In genomic region chr21:32303385-32303784, GRCh38 we compare ENCODE assay signal across 19 cellular contexts. TPM values are rescaled to one million over a fixed set of nuclear protein-coding genes. Genes with fewer than 3 reads are reported as not detected.
DNase-seq lines count a peak whose midpoint lies in the region; ATAC-seq and TF ChIP-seq lines count a peak whose summit lies in the region.
"Had no signal": no experiment of that assay in that cellular context is flagged by ENCODE, and none has a peak within 500 bp of the region (broad histone marks: within the 10 kb centered on the region; RNA-seq: fewer than 3 reads in every experiment).

No MANE protein-coding gene starts in this region.

- no peaks in the 10 kb centered on the region for H3K9me3 Mint-ChIP-seq in activated CD8-positive, alpha-beta memory T cell treated with anti-CD3 and anti-CD28 coated beads, Interleukin-2, amount 10 ng/mL, durations not matched to agents 7 days and 5 days (ENCODE audit: low read depth)
- H3K9me3 Mint-ChIP-seq in activated naive CD8-positive, alpha-beta T cell treated with anti-CD3 and anti-CD28 coated beads, Interleukin-2, amount 10 ng/mL, durations not matched to agents 7 days and 5 days: no peaks in the 10 kb centered on the region
- no peaks in the 10 kb centered on the region for H3K9me3 Mint-ChIP-seq in activated naive CD8-positive, alpha-beta T cell treated with anti-CD3 and anti-CD28 coated beads, Interleukin-2, amount 50 U/mL, for 24 hours
- no peaks in the 10 kb centered on the region for H3K9me3 Mint-ChIP-seq in neural crest cell
- H3K9me3 Mint-ChIP-seq: CD4-positive, alpha-beta T cell; CD8-positive, alpha-beta T cell had no signal

- H3K9me3 ChIP-seq in HEK293 (ENCODE audit: control insufficient read depth, insufficient read depth, low read depth, low read length): no peaks in the 10 kb centered on the region
- H3K9me3 ChIP-seq: BE2C, BLaER1, Caco-2 had no signal

- no peak for ATAC-seq in activated CD8-positive, alpha-beta memory T cell treated with anti-CD3 and anti-CD28 coated beads, Interleukin-2, amount 10 ng/mL, durations not matched to agents 7 days and 5 days
- ATAC-seq in activated naive CD8-positive, alpha-beta T cell treated with anti-CD3 and anti-CD28 coated beads, Interleukin-2, amount 10 ng/mL, durations not matched to agents 7 days and 5 days (ENCODE audit: low read depth): no peak
- no peak for ATAC-seq in activated naive CD8-positive, alpha-beta T cell treated with anti-CD3 and anti-CD28 coated beads, Interleukin-2, amount 50 U/mL, for 24 hours
- ATAC-seq: CD8-positive, alpha-beta T cell had no signal

- H3K4me1 Mint-ChIP-seq in activated CD8-positive, alpha-beta memory T cell treated with anti-CD3 and anti-CD28 coated beads, Interleukin-2, amount 10 ng/mL, durations not matched to agents 7 days and 5 days: peaks cover 5% of the 10 kb centered on the region
- no peaks in the 10 kb centered on the region for H3K4me1 Mint-ChIP-seq in activated naive CD8-positive, alpha-beta T cell treated with anti-CD3 and anti-CD28 coated beads, Interleukin-2, amount 10 ng/mL, durations not matched to agents 7 days and 5 days
- peaks cover 1% of the 10 kb centered on the region for H3K4me1 Mint-ChIP-seq in activated naive CD8-positive, alpha-beta T cell treated with anti-CD3 and anti-CD28 coated beads, Interleukin-2, amount 50 U/mL, for 24 hours
- H3K4me1 Mint-ChIP-seq in neural crest cell: peaks cover 12% of the 10 kb centered on the region

- H3K27ac ChIP-seq in HEK293 (ENCODE audit: extremely low read depth, low read depth, low read length): no peak overlapping the region
- H3K27ac ChIP-seq: BLaER1, C4-2B had no signal

- H3K4me3 ChIP-seq in HEK293 (ENCODE audit: low read depth, low read length): no peak overlapping the region
- H3K4me3 ChIP-seq: BLaER1 had no signal

- H3K4me3 Mint-ChIP-seq in activated CD8-positive, alpha-beta memory T cell treated with anti-CD3 and anti-CD28 coated beads, Interleukin-2, amount 10 ng/mL, durations not matched to agents 7 days and 5 days: no peak overlapping the region
- H3K4me3 Mint-ChIP-seq in activated naive CD8-positive, alpha-beta T cell treated with anti-CD3 and anti-CD28 coated beads, Interleukin-2, amount 10 ng/mL, durations not matched to agents 7 days and 5 days: no peak overlapping the region
- H3K4me3 Mint-ChIP-seq in activated naive CD8-positive, alpha-beta T cell treated with anti-CD3 and anti-CD28 coated beads, Interleukin-2, amount 50 U/mL, for 24 hours: no peak overlapping the region
- H3K4me3 Mint-ChIP-seq in neural crest cell: no peak overlapping the region
- H3K4me3 Mint-ChIP-seq: CD4-positive, alpha-beta T cell; CD8-positive, alpha-beta T cell had no signal

- CTCF ChIA-PET in activated CD8-positive, alpha-beta memory T cell treated with anti-CD3 and anti-CD28 coated beads, Interleukin-2, amount 10 ng/mL, durations not matched to agents 7 days and 5 days (lab: Charles Lee): no interaction called here
- CTCF ChIA-PET in HEK293 (lab: Yijun Ruan, JAX): interaction anchor here (0.7 kb wide), 1 partner anchor 9 kb away, joined by 4 read pairs; no protein-coding TSS in a partner anchor

- POLR2A ChIA-PET in activated naive CD8-positive, alpha-beta T cell treated with anti-CD3 and anti-CD28 coated beads, Interleukin-2, amount 10 ng/mL, durations not matched to agents 7 days and 5 days (lab: Charles Lee): no interaction called here
- POLR2A ChIA-PET in HEK293 (lab: Yijun Ruan, JAX): no interaction called here

- peaks cover 0 to 28% of the 10 kb centered on the region in 2 experiments; a peak in 2 of 3 replicates for H3K36me3 ChIP-seq in HEK293 (ENCODE audit: control insufficient read depth in 2 of 2, insufficient read depth in 1 of 2, low read length in 2 of 2)

- TF ChIP-seq CTCF in HEK293 (tag by site-specific recombination; IDR thresholded peaks at IDR 0.05) (no peak), neural crest cell (conservative IDR thresholded peaks at IDR 0.05) (no peak)

- intact Hi-C loops in posterior vena cava (cut with DNase I): no loop called here

- H3K27ac Mint-ChIP-seq in activated CD8-positive, alpha-beta memory T cell treated with anti-CD3 and anti-CD28 coated beads, Interleukin-2, amount 10 ng/mL, durations not matched to agents 7 days and 5 days: no peak overlapping the region
- peak overlapping the region; percentile 71 for H3K27ac Mint-ChIP-seq in activated naive CD8-positive, alpha-beta T cell treated with anti-CD3 and anti-CD28 coated beads, Interleukin-2, amount 10 ng/mL, durations not matched to agents 7 days and 5 days
- no peak overlapping the region for H3K27ac Mint-ChIP-seq in activated naive CD8-positive, alpha-beta T cell treated with anti-CD3 and anti-CD28 coated beads, Interleukin-2, amount 50 U/mL, for 24 hours
- peak overlapping the region; percentile 69 for H3K27ac Mint-ChIP-seq in neural crest cell (ENCODE audit: unreplicated experiment)
- H3K27ac Mint-ChIP-seq: CD4-positive, alpha-beta T cell; CD8-positive, alpha-beta T cell had no signal

- no peaks in the 10 kb centered on the region for H3K27me3 Mint-ChIP-seq in activated CD8-positive, alpha-beta memory T cell treated with anti-CD3 and anti-CD28 coated beads, Interleukin-2, amount 10 ng/mL, durations not matched to agents 7 days and 5 days
- no peaks in the 10 kb centered on the region for H3K27me3 Mint-ChIP-seq in activated naive CD8-positive, alpha-beta T cell treated with anti-CD3 and anti-CD28 coated beads, Interleukin-2, amount 10 ng/mL, durations not matched to agents 7 days and 5 days
- H3K27me3 Mint-ChIP-seq in activated naive CD8-positive, alpha-beta T cell treated with anti-CD3 and anti-CD28 coated beads, Interleukin-2, amount 50 U/mL, for 24 hours: no peaks in the 10 kb centered on the region
- no peaks in the 10 kb centered on the region for H3K27me3 Mint-ChIP-seq in neural crest cell (ENCODE audit: low read depth)
- H3K27me3 Mint-ChIP-seq: CD4-positive, alpha-beta T cell had no signal

- H3K4me1 ChIP-seq in HEK293 (ENCODE audit: control insufficient read depth, insufficient read depth, low read length): no peaks in the 10 kb centered on the region
- H3K4me1 ChIP-seq: BE2C, Caco-2 had no signal

- peaks cover 13% of the 10 kb centered on the region for H3K36me3 Mint-ChIP-seq in activated CD8-positive, alpha-beta memory T cell treated with anti-CD3 and anti-CD28 coated beads, Interleukin-2, amount 10 ng/mL, durations not matched to agents 7 days and 5 days
- H3K36me3 Mint-ChIP-seq in activated naive CD8-positive, alpha-beta T cell treated with anti-CD3 and anti-CD28 coated beads, Interleukin-2, amount 10 ng/mL, durations not matched to agents 7 days and 5 days: peaks cover 11% of the 10 kb centered on the region
- peaks cover 43% of the 10 kb centered on the region for H3K36me3 Mint-ChIP-seq in activated naive CD8-positive, alpha-beta T cell treated with anti-CD3 and anti-CD28 coated beads, Interleukin-2, amount 50 U/mL, for 24 hours (ENCODE audit: low read depth)
- peaks cover 13% of the 10 kb centered on the region for H3K36me3 Mint-ChIP-seq in neural crest cell (ENCODE audit: low read depth)

- peak; percentile 14 for DNase-seq in activated CD8-positive, alpha-beta memory T cell treated with anti-CD3 and anti-CD28 coated beads, Interleukin-2, amount 10 ng/mL, durations not matched to agents 7 days and 5 days
- no peak for DNase-seq in activated CD8-positive, alpha-beta memory T cell treated with anti-CD3 and anti-CD28 coated beads for 24 hours
- no peak for DNase-seq in activated naive CD8-positive, alpha-beta T cell treated with anti-CD3 and anti-CD28 coated beads, Interleukin-2, amount 10 ng/mL, durations not matched to agents 7 days and 5 days
- DNase-seq in activated naive CD8-positive, alpha-beta T cell treated with anti-CD3 and anti-CD28 coated beads, Interleukin-2, amount 50 U/mL, for 24 hours: no peak
- DNase-seq in neural crest cell (ENCODE audit: low read depth, low spot score) (no peak), posterior vena cava (ENCODE audit: low spot score) (no peak)
- DNase-seq: 8988T; ACHN; BE2C; Caco-2; Calu3; CD4-positive, alpha-beta T cell; CD8-positive, alpha-beta T cell; DMS79 treated with DMSO at 0.1 percent for 48 hours; GF-D8 had no signal

TF ChIP-seq in HEK293, 187 proteins besides CTCF, POLR2A, EP300 and RAD21 (continues in another document):
- TF ChIP-seq ZNF449 (tag by site-specific recombination; IDR thresholded peaks at IDR 0.05) (no peak), EGR2 (tag by site-specific recombination; IDR thresholded peaks at IDR 0.05; ENCODE audit: low read depth) (no peak), ZNF366 (tag by site-specific recombination; conservative IDR thresholded peaks at IDR 0.05) (peak; percentile 59; the same call in 1 of the 2 replicates), PRDM1 (tag by site-specific recombination; IDR thresholded peaks at IDR 0.05) (peak; percentile 67)

RNA-seq across cellular contexts. Expression of gene MRAP, which starts 4.7 kb away (rescaled TPM):
- total RNA-seq in activated CD8-positive, alpha-beta memory T cell treated with anti-CD3 and anti-CD28 coated beads, Interleukin-2, amount 10 ng/mL, durations not matched to agents 7 days and 5 days: not detected
- not detected for total RNA-seq in activated naive CD8-positive, alpha-beta T cell treated with anti-CD3 and anti-CD28 coated beads, Interleukin-2, amount 10 ng/mL, durations not matched to agents 7 days and 5 days
- not detected in 2 replicates for total RNA-seq in neural crest cell
- under 1 TPM in 1 of 2 donors, not detected in 1; 0.33 TPM for total RNA-seq in posterior vena cava
- total RNA-seq: A673; Caco-2; Calu3; CD4-positive, alpha-beta T cell; CD8-positive, alpha-beta T cell had no signal

RNA-seq across cellular contexts. Expression of gene MIS18A, which starts 24.5 kb away (rescaled TPM):
- total RNA-seq in activated CD8-positive, alpha-beta memory T cell treated with anti-CD3 and anti-CD28 coated beads, Interleukin-2, amount 10 ng/mL, durations not matched to agents 7 days and 5 days: 10 to 100 TPM; 29.3 to 30.1 TPM
- 10 to 100 TPM; 19.7 to 21.2 TPM for total RNA-seq in activated naive CD8-positive, alpha-beta T cell treated with anti-CD3 and anti-CD28 coated beads, Interleukin-2, amount 10 ng/mL, durations not matched to agents 7 days and 5 days
- total RNA-seq in neural crest cell (49.7 and 50.9 TPM in 2 replicates), posterior vena cava (1 to 10 TPM; 3.8 to 4.3 TPM)

Comparison
In these comparisons a context has a peak if more than half of its experiments do, and no peak if none do; other contexts are left out.
1. H3K27ac Mint-ChIP-seq: peak in activated naive CD8-positive, alpha-beta T cell treated with anti-CD3 and anti-CD28 coated beads, Interleukin-2, amount 10 ng/mL, durations not matched to agents 7 days and 5 days (single experiment) and neural crest cell (single experiment); none in activated CD8-positive, alpha-beta memory T cell treated with anti-CD3 and anti-CD28 coated beads, Interleukin-2, amount 10 ng/mL, durations not matched to agents 7 days and 5 days (single experiment) and activated naive CD8-positive, alpha-beta T cell treated with anti-CD3 and anti-CD28 coated beads, Interleukin-2, amount 50 U/mL, for 24 hours (single experiment).